8 cellular contexts compared by ENCODE assay signal in the genomic region with DNA sequence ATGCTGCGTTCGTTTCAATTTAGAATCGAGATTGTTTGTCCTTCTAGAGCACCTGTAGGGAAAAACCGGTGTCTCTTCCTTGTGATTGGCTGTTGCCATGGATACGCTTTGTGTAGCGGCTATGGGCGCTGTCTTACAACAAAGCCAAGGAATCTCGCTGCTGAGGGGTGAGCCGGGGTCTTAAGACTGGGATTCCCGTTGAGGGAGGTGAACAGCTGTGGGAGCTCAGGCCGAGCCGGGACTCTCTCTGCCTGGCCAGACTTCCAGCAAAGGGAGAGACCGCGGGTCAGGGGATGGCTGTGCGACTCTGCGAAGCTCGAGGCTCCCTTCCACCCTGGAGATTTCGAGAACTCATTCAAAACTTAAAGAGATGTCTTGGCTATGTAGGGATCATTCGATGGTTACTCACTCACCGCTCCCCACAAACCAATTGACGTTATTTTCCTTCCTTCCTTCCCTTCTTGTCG. TPM values are rescaled to one million over a fixed set of nuclear protein-coding genes. Genes with fewer than 3 reads are reported as not detected.
DNase-seq lines count a peak whose midpoint lies in the region; ATAC-seq and TF ChIP-seq lines count a peak whose summit lies in the region.

Gene LRRIQ1, plus strand, starts transcription at position 111 of the 467 bp plus-strand sequence. CDS start 1,826 bp downstream, outside the sequence.
Gene TSPAN19, minus strand, starts transcription at position 37 of the 467 bp plus-strand sequence. CDS start 6,331 bp downstream, outside the sequence.

- H3K27me3 ChIP-seq in thoracic aorta (replicated peaks; ENCODE audit: insufficient read depth): no peaks in the 10 kb centered on the region

- H3K9me3 ChIP-seq in thoracic aorta: no peaks in the 10 kb centered on the region

- H3K4me3 Mint-ChIP-seq in mesothelial cell of epicardium: peak within 1 kb of the TSS; percentile 91

- POLR2A ChIA-PET in AG04449 (lab: Yijun Ruan, JAX): no interaction called here

- peak within 1 kb of the TSS; percentile 66 for H3K4me3 ChIP-seq in AG04449 (ENCODE audit: low read depth, low read length)
- H3K4me3 ChIP-seq in thoracic aorta: peak within 1 kb of the TSS; percentile 68

- no peaks in the 10 kb centered on the region for H3K36me3 Mint-ChIP-seq in mesothelial cell of epicardium

- peaks cover 0 to 4% of the 10 kb centered on the region in 2 donors for H3K4me1 ChIP-seq in thoracic aorta (ENCODE audit: control insufficient read depth in 1 of 2, low read depth in 2 of 2)

- CTCF ChIA-PET in AG04449 (lab: Yijun Ruan, JAX): interaction anchor here (0.7 to 11.4 kb wide), 3 partner anchors 11 to 161 kb away, joined by 3 to 296 read pairs (median 3); no protein-coding TSS in a partner anchor

- no peaks in the 10 kb centered on the region for H3K9me3 Mint-ChIP-seq in mesothelial cell of epicardium

- H3K27ac Mint-ChIP-seq in mesothelial cell of epicardium: peak within 1 kb of the TSS; percentile 92

- TF ChIP-seq CTCF in AG04449 (IDR thresholded peaks at IDR 0.05; ENCODE audit: insufficient read depth, low read length, missing control alignments) (no peak), mesothelial cell of epicardium (IDR thresholded peaks at IDR 0.05; ENCODE audit: unreplicated experiment) (no peak), thoracic aorta (IDR thresholded peaks at IDR 0.05) (no peak)

- DNase-seq in AG04449 (ENCODE audit: low read depth, low spot score) (peak; percentile 12), NCI-H2107 treated with DMSO at 0.1 percent for 48 hours (lab: John Stamatoyannopoulos, UW; ENCODE audit: unreplicated experiment) (peak; percentile 91), mesothelial cell of epicardium (ENCODE audit: low spot score in 2 of 2, unreplicated experiment in 2 of 2) (peak; percentile 48 to 75), thoracic aorta (ENCODE audit: low spot score) (no peak)
- DNase-seq in activated CD4-positive, alpha-beta T cell treated with anti-CD3 and anti-CD28 coated beads, Interleukin-2, amount 50 U/mL, for 24 hours (ENCODE audit: low read depth in 1 of 2, low spot score in 1 of 2): peak; percentile 0 to 17

- no peak within 1 kb of the TSS for H3K27ac ChIP-seq in thoracic aorta

- peaks cover 3% of the 10 kb centered on the region for H3K4me1 Mint-ChIP-seq in mesothelial cell of epicardium

- no peaks in the 10 kb centered on the region for H3K36me3 ChIP-seq in thoracic aorta

- peak; percentile 99 for ATAC-seq in GM18858 (IDR thresholded peaks at IDR 0.05; ENCODE audit: unreplicated experiment)
- peak; percentile 98 for ATAC-seq in HG03039 (IDR thresholded peaks at IDR 0.05; ENCODE audit: unreplicated experiment)
- ATAC-seq in esophagus mucosa: peak; percentile 78
- ATAC-seq in thoracic aorta (ENCODE audit: insufficient number of reproducible peaks, low FRiP score, low read depth): no peak

- peaks cover 16% of the 10 kb centered on the region for H3K27me3 Mint-ChIP-seq in mesothelial cell of epicardium (ENCODE audit: low read depth)

RNA-seq across cellular contexts. Expression of gene LRRIQ1, which starts in this region (rescaled TPM):
- 0.20 TPM for total RNA-seq in esophagus mucosa
- 3.8 to 4.2 TPM (median 4.0 TPM) in 3 replicates for total RNA-seq in mesothelial cell of epicardium
- under 1 TPM in 1 of 2 donors, not detected in 1; 0.42 TPM for total RNA-seq in thoracic aorta

RNA-seq across cellular contexts. Expression of gene TSPAN19, which starts in this region (rescaled TPM):
- total RNA-seq in esophagus mucosa (not detected), mesothelial cell of epicardium (0.31 to 0.66 TPM (median 0.51 TPM) in 3 replicates), thoracic aorta (not detected)

Comparison
In these comparisons a context has a peak if more than half of its experiments do, and no peak if none do; other contexts are left out.
1. Peak in ATAC-seq in esophagus mucosa; RNA of the genes that start here not detected or under 1 TPM.